ENCODE assay signal across 8 cellular contexts in genomic region chr7:28409716-28410627, GRCh38. TPM values are rescaled to one million over a fixed set of nuclear protein-coding genes. Genes with fewer than 3 reads are reported as not detected.
DNase-seq lines count a peak whose midpoint lies in the region; TF ChIP-seq lines count a peak whose summit lies in the region.

No MANE protein-coding gene starts in this region.

- H3K4me3 ChIP-seq in adrenal gland: peak overlapping the region in 2 of 4 donors; percentile 5 to 64
- H3K4me3 ChIP-seq in right atrium auricular region: peak overlapping the region; percentile 78 to 91
- H3K4me3 ChIP-seq in rectal smooth muscle tissue (ENCODE audit: low read length): peak overlapping the region; percentile 75

- H3K9ac ChIP-seq in rectal smooth muscle tissue (ENCODE audit: low read length): peak overlapping the region; percentile 13

- H3K36me3 ChIP-seq in adrenal gland (replicated peaks in 1 of 2): no peaks in the 10 kb centered on the region
- no peaks in the 10 kb centered on the region for H3K36me3 ChIP-seq in right atrium auricular region
- H3K36me3 ChIP-seq in rectal smooth muscle tissue (ENCODE audit: control insufficient read depth, insufficient read depth, low read length): no peaks in the 10 kb centered on the region

- peaks cover 18 to 19% of the 10 kb centered on the region in 2 donors for H3K4me1 ChIP-seq in adrenal gland (replicated peaks in 1 of 2)
- peaks cover 0 to 39% of the 10 kb centered on the region in 2 donors for H3K4me1 ChIP-seq in right atrium auricular region
- peaks cover 9% of the 10 kb centered on the region for H3K4me1 ChIP-seq in rectal smooth muscle tissue (ENCODE audit: control insufficient read depth, insufficient read depth, low read length)

- H3K9me3 ChIP-seq in adrenal gland (replicated peaks in 1 of 3): no peaks in the 10 kb centered on the region
- H3K9me3 ChIP-seq in right atrium auricular region: no peaks in the 10 kb centered on the region

- DNase-seq in ELF-1 (ENCODE audit: low read depth, low spot score) (peak; percentile 58), HK-2 (ENCODE audit: unreplicated experiment) (peak; percentile 33), adrenal gland (peak; percentile 16 to 65 (median 49)), right atrium auricular region (ENCODE audit: low spot score) (no peak), DMS114 treated with DMSO at 0.1 percent for 48 hours (lab: John Stamatoyannopoulos, UW; ENCODE audit: unreplicated experiment) (no peak), medulla oblongata (ENCODE audit: extremely low spot score) (no peak), NCI-H446 treated with DMSO at 0.1 percent for 48 hours (lab: John Stamatoyannopoulos, UW) (no peak)

- intact Hi-C loops in adrenal gland (cut with DNase I): no loop called here

- no peak for TF ChIP-seq CTCF in adrenal gland (IDR thresholded peaks at IDR 0.05)
- TF ChIP-seq CTCF in right atrium auricular region (IDR thresholded peaks at IDR 0.05): no peak

- 1 to 2% (median 1%) methylated on average over 14 to 92 of the region's 92 CpGs for WGBS in adrenal gland, 4 donors

- no peak for TF ChIP-seq POLR2A in adrenal gland (IDR thresholded peaks at IDR 0.05)

- H3K27me3 ChIP-seq in adrenal gland: peaks cover 28% of the 10 kb centered on the region
- no peaks in the 10 kb centered on the region for H3K27me3 ChIP-seq in right atrium auricular region
- H3K27me3 ChIP-seq in rectal smooth muscle tissue (ENCODE audit: control insufficient read depth, insufficient read depth, low read length): no peaks in the 10 kb centered on the region

- H3K27ac ChIP-seq in adrenal gland (peak overlapping the region in 2 of 5 donors; percentile 13 to 62), right atrium auricular region (peak overlapping the region; percentile 89 to 98), rectal smooth muscle tissue (ENCODE audit: low read depth, low read length) (peak overlapping the region; percentile 91)

RNA-seq across cellular contexts. Expression of gene CREB5, which starts 2.3 kb away (rescaled TPM):
- total RNA-seq in adrenal gland: 1 to 10 TPM in 4 of 8 donors, under 1 TPM in 4; 0.69 to 2.7 (median 1.2) TPM
- polyA plus RNA-seq in adrenal gland: 1 to 10 TPM; 1.1 to 5.4 (median 1.2) TPM
- 10 to 100 TPM; 10.5 to 20.8 TPM for total RNA-seq in right atrium auricular region

Comparison
In these comparisons a context has a peak if more than half of its experiments do, and no peak if none do; other contexts are left out.
1. DNase-seq: peak in ELF-1 (single experiment), HK-2 (single experiment) and adrenal gland (7 of 7); none in right atrium auricular region (single experiment), DMS114 treated with DMSO at 0.1 percent for 48 hours (single experiment), medulla oblongata (single experiment) and NCI-H446 treated with DMSO at 0.1 percent for 48 hours (single experiment).